In genomic region chr1:229377429-229377828, GRCh38 we compare ENCODE assay signal across 2 cellular contexts.
TF ChIP-seq lines count a peak whose summit lies in the region.

No MANE protein-coding gene starts in this region.

TF ChIP-seq in GM23338, 12 proteins besides CTCF, POLR2A, EP300 and RAD21:
- TF ChIP-seq ZNF331 (CRISPR knock-in tag; IDR thresholded peaks at IDR 0.05; ENCODE audit: low read depth) (no peak), POLR2AphosphoS5 (IDR thresholded peaks at IDR 0.05; ENCODE audit: low read depth) (no peak), JUNB (IDR thresholded peaks at IDR 0.05; ENCODE audit: unreplicated experiment) (no peak), EZH2phosphoT487 (IDR thresholded peaks at IDR 0.05; ENCODE audit: unreplicated experiment) (no peak), ZNF462 (CRISPR knock-in tag; IDR thresholded peaks at IDR 0.05) (no peak), REST (IDR thresholded peaks at IDR 0.05; ENCODE audit: unreplicated experiment) (no peak), EZH2 (IDR thresholded peaks at IDR 0.05; ENCODE audit: low read depth, unreplicated experiment) (no peak), NANOG (IDR thresholded peaks at IDR 0.05; ENCODE audit: borderline replicate concordance) (no peak), ZNF114 (CRISPR knock-in tag; IDR thresholded peaks at IDR 0.05) (no peak), STAT1 (IDR thresholded peaks at IDR 0.05; ENCODE audit: unreplicated experiment) (no peak), ETS1 (IDR thresholded peaks at IDR 0.05) (no peak), CREB1 (CRISPR knock-in tag; IDR thresholded peaks at IDR 0.05; ENCODE audit: low read depth) (no peak)

TF ChIP-seq in H1, 55 proteins besides CTCF, POLR2A, EP300 and RAD21:
- TF ChIP-seq KDM5A (IDR thresholded peaks at IDR 0.05; ENCODE audit: low read length), result no peak
- TF ChIP-seq EGR1 (IDR thresholded peaks at IDR 0.05; ENCODE audit: borderline replicate concordance, low read depth, low read length), result no peak
- TF ChIP-seq TCF12 (IDR thresholded peaks at IDR 0.05; ENCODE audit: low read depth, low read length), result no peak
- TF ChIP-seq PHF8 (conservative IDR thresholded peaks at IDR 0.05; ENCODE audit: low read depth, low read length), result no peak
- no peak for TF ChIP-seq GTF2F1 (IDR thresholded peaks at IDR 0.05; ENCODE audit: borderline replicate concordance, low read depth, low read length)
- TF ChIP-seq GABPA (IDR thresholded peaks at IDR 0.05; ENCODE audit: borderline replicate concordance, insufficient read depth, low read length), result no peak
- TF ChIP-seq MAFK (IDR thresholded peaks at IDR 0.05; ENCODE audit: low read depth, low read length), result no peak
- no peak for TF ChIP-seq ZNF274 (IDR thresholded peaks at IDR 0.05; ENCODE audit: borderline replicate concordance, extremely low read depth, low read length)
- TF ChIP-seq CHD7 (IDR thresholded peaks at IDR 0.05; ENCODE audit: insufficient replicate concordance, low read length), result no peak
- no peak for TF ChIP-seq SIN3A (conservative IDR thresholded peaks at IDR 0.05 in 1 of 2, IDR thresholded peaks at IDR 0.05 in 1 of 2; ENCODE audit: low read depth in 1 of 2, low read length in 2 of 2)
- no peak for TF ChIP-seq NANOG (IDR thresholded peaks at IDR 0.05; ENCODE audit: insufficient read depth, low read depth, low read length, poor library complexity, severe bottlenecking)
- no peak for TF ChIP-seq SRF (IDR thresholded peaks at IDR 0.05; ENCODE audit: low read depth, low read length)
- no peak for TF ChIP-seq TEAD4 (IDR thresholded peaks at IDR 0.05; ENCODE audit: low read depth, low read length)
- TF ChIP-seq CREB1 (IDR thresholded peaks at IDR 0.05), result no peak
- no peak for TF ChIP-seq EZH2 (IDR thresholded peaks at IDR 0.05; ENCODE audit: low read depth, low read length, severe bottlenecking)
- TF ChIP-seq CBX5 (IDR thresholded peaks at IDR 0.05; ENCODE audit: low read depth, low read length), result no peak
- no peak for TF ChIP-seq JUND (IDR thresholded peaks at IDR 0.05; ENCODE audit: low read length)
- TF ChIP-seq BCL11A (IDR thresholded peaks at IDR 0.05; ENCODE audit: low read depth in 2 of 2, low read length in 2 of 2), result no peak
- TF ChIP-seq TBP (IDR thresholded peaks at IDR 0.05; ENCODE audit: low read depth, low read length), result no peak
- TF ChIP-seq CHD2 (IDR thresholded peaks at IDR 0.05; ENCODE audit: low read length), result no peak
